Comparison of ENCODE assay signal across 8 cellular contexts in genomic region chr11:78575478-78575877, GRCh38. TPM values are rescaled to one million over a fixed set of nuclear protein-coding genes. Genes with fewer than 3 reads are reported as not detected.
A peak's percentile ranks its signal among the peaks of the same experiment; 100 is the strongest.
DNase-seq lines count a peak whose midpoint lies in the region; ATAC-seq and TF ChIP-seq lines count a peak whose summit lies in the region.

No MANE protein-coding gene starts in this region.

- POLR2A ChIA-PET in naive thymus-derived CD4-positive, alpha-beta T cell (lab: Charles Lee): interaction anchor here (1.3 kb wide), 2 partner anchors 11 to 581 kb away, joined by 3 to 9 read pairs; partner anchors contain the start of gene INTS4

- H3K4me1 Mint-ChIP-seq in chondrocyte (ENCODE audit: low read depth): peaks cover 14% of the 10 kb centered on the region
- peaks cover 24 to 57% (median 47%) of the 10 kb centered on the region in 7 donors for H3K4me1 Mint-ChIP-seq in naive thymus-derived CD4-positive, alpha-beta T cell

- no peak overlapping the region for H3K27ac ChIP-seq in Karpas-422 (ENCODE audit: low read length)
- H3K27ac ChIP-seq in naive thymus-derived CD4-positive, alpha-beta T cell (ENCODE audit: low read depth, low read length): peak overlapping the region; percentile 96

- DNase-seq in AG10803 (ENCODE audit: low read depth) (no peak), Karpas-422 (no peak), chondrocyte (ENCODE audit: low spot score) (no peak), ureter (ENCODE audit: low spot score) (no peak), GM10266 (ENCODE audit: extremely low spot score) (no peak), NCI-H345 (lab: John Stamatoyannopoulos, UW) (no peak)
- no peak for DNase-seq in naive thymus-derived CD4-positive, alpha-beta T cell

- H3K9me2 ChIP-seq in Karpas-422 (replicated peaks; ENCODE audit: insufficient read depth, low read length): no peaks in the 10 kb centered on the region

- peak overlapping the region; percentile 79 for H3K9ac ChIP-seq in Karpas-422 (ENCODE audit: low read length)

- peaks cover 6% of the 10 kb centered on the region for H3K36me3 Mint-ChIP-seq in chondrocyte (ENCODE audit: low read depth)
- peaks cover 0 to 14% (median 9%) of the 10 kb centered on the region in 5 donors for H3K36me3 Mint-ChIP-seq in naive thymus-derived CD4-positive, alpha-beta T cell

- no peaks in the 10 kb centered on the region for H4K20me1 ChIP-seq in Karpas-422 (ENCODE audit: insufficient read depth, low read depth, low read length)

- no peaks in the 10 kb centered on the region for H3K27me3 Mint-ChIP-seq in chondrocyte (ENCODE audit: low read depth)
- H3K27me3 Mint-ChIP-seq in naive thymus-derived CD4-positive, alpha-beta T cell: peaks cover 0 to 5% (median 0%) of the 10 kb centered on the region in 5 donors

- H2AFZ ChIP-seq in Karpas-422 (ENCODE audit: low read length): peak overlapping the region; percentile 98

- CTCF ChIA-PET in naive thymus-derived CD4-positive, alpha-beta T cell (lab: Charles Lee): interaction anchor here (0.9 kb wide), 1 partner anchor 11 kb away, joined by 4 read pairs; no protein-coding TSS in a partner anchor

- H3K9me3 ChIP-seq in Karpas-422 (ENCODE audit: low read length): no peaks in the 10 kb centered on the region
- no peaks in the 10 kb centered on the region for H3K9me3 ChIP-seq in naive thymus-derived CD4-positive, alpha-beta T cell (ENCODE audit: control insufficient read depth in 2 of 3, low read length in 3 of 3)

- peaks cover 11% of the 10 kb centered on the region for H3K36me3 ChIP-seq in Karpas-422 (ENCODE audit: insufficient read depth, low read length)
- peaks cover 0 to 12% (median 0%) of the 10 kb centered on the region in 3 experiments for H3K36me3 ChIP-seq in naive thymus-derived CD4-positive, alpha-beta T cell (ENCODE audit: control insufficient read depth in 2 of 3, insufficient read depth in 3 of 3, low read length in 3 of 3)

- H3K9me3 Mint-ChIP-seq in chondrocyte (ENCODE audit: low read depth): no peaks in the 10 kb centered on the region
- peaks cover 0 to 2% (median 0%) of the 10 kb centered on the region in 11 donors for H3K9me3 Mint-ChIP-seq in naive thymus-derived CD4-positive, alpha-beta T cell

- H3K79me2 ChIP-seq in Karpas-422 (ENCODE audit: low read length): peaks cover 38% of the 10 kb centered on the region

- no peak for ATAC-seq in naive thymus-derived CD4-positive, alpha-beta T cell
- ATAC-seq in HG02642 (IDR thresholded peaks at IDR 0.05; ENCODE audit: poor library complexity, unreplicated experiment): no peak

- TF ChIP-seq CTCF in AG10803 (conservative IDR thresholded peaks at IDR 0.05; ENCODE audit: low read length) (no peak), chondrocyte (IDR thresholded peaks at IDR 0.05) (no peak), GM10266 (IDR thresholded peaks at IDR 0.05; ENCODE audit: control insufficient read depth, insufficient read depth, low read depth, missing control alignments) (no peak)

- peak overlapping the region; percentile 98 for H3K4me3 Mint-ChIP-seq in chondrocyte (ENCODE audit: unreplicated experiment)
- H3K4me3 Mint-ChIP-seq in naive thymus-derived CD4-positive, alpha-beta T cell: peak overlapping the region; percentile 93 to 100 (median 98)

- H3K4me2 ChIP-seq in Karpas-422 (ENCODE audit: low read depth, low read length, poor library complexity, severe bottlenecking): peak overlapping the region; percentile 81

- H3K4me1 ChIP-seq in Karpas-422 (ENCODE audit: low read length): peaks cover 22% of the 10 kb centered on the region
- H3K4me1 ChIP-seq in naive thymus-derived CD4-positive, alpha-beta T cell (ENCODE audit: control insufficient read depth in 2 of 2, insufficient read depth in 2 of 2, low read length in 2 of 2): peaks cover 7 to 21% of the 10 kb centered on the region in 2 donors

- intact Hi-C loops in naive thymus-derived CD4-positive, alpha-beta T cell (cut with micrococcal nuclease): loop anchor here in 1 of 2 donors (2.0 to 10.0 kb wide), 3 partner anchors 159 to 1101 kb away; partner anchors contain the start of genes CLNS1A, GAB2 and PAK1

- no peaks in the 10 kb centered on the region for H3K27me3 ChIP-seq in Karpas-422 (ENCODE audit: low read length)
- H3K27me3 ChIP-seq in naive thymus-derived CD4-positive, alpha-beta T cell (ENCODE audit: control insufficient read depth in 2 of 2, insufficient read depth in 2 of 2, low read length in 2 of 2): no peaks in the 10 kb centered on the region

- peak overlapping the region; percentile 89 for H3K4me3 ChIP-seq in AG10803 (ENCODE audit: low read length)
- H3K4me3 ChIP-seq in Karpas-422 (ENCODE audit: low read length): peak overlapping the region; percentile 76
- peak overlapping the region; percentile 70 for H3K4me3 ChIP-seq in naive thymus-derived CD4-positive, alpha-beta T cell (ENCODE audit: low read length)

- peak overlapping the region; percentile 95 for H3K27ac Mint-ChIP-seq in chondrocyte (ENCODE audit: unreplicated experiment)
- peak overlapping the region; percentile 60 to 99 (median 98) for H3K27ac Mint-ChIP-seq in naive thymus-derived CD4-positive, alpha-beta T cell

RNA-seq across cellular contexts. Expression of gene NARS2, which starts 0.8 kb away (rescaled TPM):
- total RNA-seq in Karpas-422 (2014; rRNA removed; shearing (Covaris generic); ENCODE audit: low replicate concordance): 27.3 and 33.3 TPM in 2 replicates
- total RNA-seq in chondrocyte: 11.0 to 13.6 TPM (median 12.4 TPM) in 3 replicates
- total RNA-seq in naive thymus-derived CD4-positive, alpha-beta T cell: 10 to 100 TPM in 4 of 5 experiments, 1 to 10 TPM in 1; 9.3 to 21.5 (median 19.7) TPM
- 10 to 100 TPM; 14.1 to 19.0 TPM for polyA plus RNA-seq in naive thymus-derived CD4-positive, alpha-beta T cell
- 23.1 TPM for total RNA-seq in ureter
